In genomic region chr15:34941181-34941580, GRCh38 we compare ENCODE assay signal across 36 cellular contexts.
"Had no signal": no experiment of that assay in that cellular context is flagged by ENCODE, and none has a peak within 500 bp of the region (broad histone marks: within the 10 kb centered on the region; RNA-seq: fewer than 3 reads in every experiment).

No MANE protein-coding gene starts in this region.

- H3K9me3 Mint-ChIP-seq: activated CD4-positive, alpha-beta T cell treated with anti-CD3 and anti-CD28 coated beads, Interleukin-2, amount 10 ng/mL, durations not matched to agents 7 days and 5 days; activated naive CD4-positive, alpha-beta T cell treated with anti-CD3 and anti-CD28 coated beads, Interleukin-2, amount 10 ng/mL, durations not matched to agents 7 days and 5 days; activated naive CD4-positive, alpha-beta T cell treated with anti-CD3 and anti-CD28 coated beads, Interleukin-2, amount 50 U/mL, for 72 hours; activated naive CD8-positive, alpha-beta T cell treated with anti-CD3 and anti-CD28 coated beads, Interleukin-2, amount 10 ng/mL, durations not matched to agents 7 days and 5 days; activated T-helper 1 cell treated with anti-CD3 and anti-CD28 coated beads, Interleukin-12 subunit alpha, Interleukin-12 subunit beta, Interleukin-2, Interleukin-4 antibody, amounts not matched to agents 30 ng/mL and 10 ng/mL and 1 ng/mL, durations not matched to agents 14 hours and 24 hours and 36 hours; activated T-helper 2 cell treated with anti-CD3 and anti-CD28 coated beads, Interferon-gamma antibody, Interleukin-2, Interleukin-4, amounts not matched to agents 10 μg/mL and 5 μg/mL and 100 μg/mL, durations not matched to agents 14 hours and 24 hours and 36 hours; brain; T-helper 2 cell treated with Interferon-gamma antibody and Interleukin-4, amounts not matched to agents 5 μg/mL and 100 μg/mL, for 36 hours; WTC11 had no signal

- H3K36me3 ChIP-seq: breast epithelium had no signal

- DNase-seq: activated CD4-positive, alpha-beta T cell treated with anti-CD3 and anti-CD28 coated beads for 1 hour; activated CD4-positive, alpha-beta T cell treated with anti-CD3 and anti-CD28 coated beads for 4 hours; activated CD4-positive, alpha-beta T cell treated with anti-CD3 and anti-CD28 coated beads, Interleukin-2, amount 10 ng/mL, durations not matched to agents 7 days and 5 days; activated CD4-positive, alpha-beta T cell treated with anti-CD3 and anti-CD28 coated beads, Interleukin-2, amount 50 U/mL, for 4 hours; activated CD8-positive, alpha-beta memory T cell treated with anti-CD3 and anti-CD28 coated beads, Interleukin-2, amount 10 ng/mL, durations not matched to agents 7 days and 5 days; activated CD8-positive, alpha-beta memory T cell treated with anti-CD3 and anti-CD28 coated beads, Interleukin-2, amount 50 U/mL, for 4 hours; activated CD8-positive, alpha-beta T cell treated with anti-CD3 and anti-CD28 coated beads, Interleukin-2, amount 10 ng/mL, durations not matched to agents 7 days and 5 days; activated gamma-delta T cell; activated naive CD4-positive, alpha-beta T cell; activated naive CD4-positive, alpha-beta T cell treated with anti-CD3 and anti-CD28 coated beads, Interleukin-2, amount 10 ng/mL, durations not matched to agents 7 days and 5 days; activated naive CD8-positive, alpha-beta T cell treated with anti-CD3 and anti-CD28 coated beads, Interleukin-2, amount 10 ng/mL, durations not matched to agents 7 days and 5 days; activated T-cell treated with anti-CD3 and anti-CD28 coated beads, Interleukin-2, amount 50 U/mL, for 1 hour; activated T-cell treated with anti-CD3 and anti-CD28 coated beads, Interleukin-2, amount 50 U/mL, for 48 hours; central memory CD4-positive, alpha-beta T cell; cerebellar nuclear complex; colonic mucosa; effector CD8-positive, alpha-beta T cell; esophagus squamous epithelium; foreskin melanocyte; head of caudate nucleus; T-helper 1 cell; T-helper 17 cell; T1000 had no signal

- H3K27ac Mint-ChIP-seq: activated CD4-positive, alpha-beta T cell treated with anti-CD3 and anti-CD28 coated beads, Interleukin-2, amount 10 ng/mL, durations not matched to agents 7 days and 5 days; activated CD8-positive, alpha-beta memory T cell treated with anti-CD3 and anti-CD28 coated beads, Interleukin-2, amount 10 ng/mL, durations not matched to agents 7 days and 5 days; activated CD8-positive, alpha-beta T cell treated with anti-CD3 and anti-CD28 coated beads, Interleukin-2, amount 10 ng/mL, durations not matched to agents 7 days and 5 days; activated naive CD4-positive, alpha-beta T cell treated with anti-CD3 and anti-CD28 coated beads, Interleukin-2, amount 10 ng/mL, durations not matched to agents 7 days and 5 days; activated naive CD4-positive, alpha-beta T cell treated with anti-CD3 and anti-CD28 coated beads, Interleukin-2, amount 50 U/mL, for 72 hours; activated naive CD8-positive, alpha-beta T cell treated with anti-CD3 and anti-CD28 coated beads, Interleukin-2, amount 10 ng/mL, durations not matched to agents 7 days and 5 days; activated T-helper 1 cell treated with anti-CD3 and anti-CD28 coated beads, Interleukin-12 subunit alpha, Interleukin-12 subunit beta, Interleukin-2, Interleukin-4 antibody, amounts not matched to agents 30 ng/mL and 10 ng/mL and 1 ng/mL, durations not matched to agents 14 hours and 24 hours and 36 hours; activated T-helper 2 cell treated with anti-CD3 and anti-CD28 coated beads, Interferon-gamma antibody, Interleukin-2, Interleukin-4, amounts not matched to agents 10 μg/mL and 5 μg/mL and 100 μg/mL, durations not matched to agents 14 hours and 24 hours and 36 hours; brain; T-helper 17 cell; T-helper 2 cell treated with Interferon-gamma antibody and Interleukin-4, amounts not matched to agents 5 μg/mL and 100 μg/mL, for 36 hours; WTC11 had no signal

- FAIRE-seq: endometrium, endothelial cell of umbilical vein had no signal

- H3K4me3 Mint-ChIP-seq: activated CD4-positive, alpha-beta T cell treated with anti-CD3 and anti-CD28 coated beads, Interleukin-2, amount 10 ng/mL, durations not matched to agents 7 days and 5 days; activated CD8-positive, alpha-beta memory T cell treated with anti-CD3 and anti-CD28 coated beads, Interleukin-2, amount 10 ng/mL, durations not matched to agents 7 days and 5 days; activated CD8-positive, alpha-beta T cell treated with anti-CD3 and anti-CD28 coated beads, Interleukin-2, amount 10 ng/mL, durations not matched to agents 7 days and 5 days; activated naive CD4-positive, alpha-beta T cell treated with anti-CD3 and anti-CD28 coated beads, Interleukin-2, amount 10 ng/mL, durations not matched to agents 7 days and 5 days; activated naive CD8-positive, alpha-beta T cell treated with anti-CD3 and anti-CD28 coated beads, Interleukin-2, amount 10 ng/mL, durations not matched to agents 7 days and 5 days; activated T-helper 1 cell treated with anti-CD3 and anti-CD28 coated beads, Interleukin-12 subunit alpha, Interleukin-12 subunit beta, Interleukin-2, Interleukin-4 antibody, amounts not matched to agents 30 ng/mL and 10 ng/mL and 1 ng/mL, durations not matched to agents 14 hours and 24 hours and 36 hours; brain; T-helper 17 cell; T-helper 2 cell treated with Interferon-gamma antibody and Interleukin-4, amounts not matched to agents 5 μg/mL and 100 μg/mL, for 36 hours; WTC11 had no signal

- H3K36me3 Mint-ChIP-seq: activated naive CD4-positive, alpha-beta T cell treated with anti-CD3 and anti-CD28 coated beads, Interleukin-2, amount 50 U/mL, for 72 hours had no signal

- ATAC-seq: activated CD8-positive, alpha-beta memory T cell treated with anti-CD3 and anti-CD28 coated beads, Interleukin-2, amount 10 ng/mL, durations not matched to agents 7 days and 5 days; activated CD8-positive, alpha-beta T cell treated with anti-CD3 and anti-CD28 coated beads, Interleukin-2, amount 10 ng/mL, durations not matched to agents 7 days and 5 days; activated naive CD4-positive, alpha-beta T cell treated with anti-CD3 and anti-CD28 coated beads, Interleukin-2, amount 50 U/mL, for 72 hours; T-helper 17 cell; WTC11 had no signal

- H3K9me3 ChIP-seq: ascending aorta, breast epithelium, colonic mucosa, esophagus squamous epithelium had no signal

- H3K27me3 Mint-ChIP-seq: activated CD4-positive, alpha-beta T cell treated with anti-CD3 and anti-CD28 coated beads, Interleukin-2, amount 10 ng/mL, durations not matched to agents 7 days and 5 days; activated CD8-positive, alpha-beta memory T cell treated with anti-CD3 and anti-CD28 coated beads, Interleukin-2, amount 10 ng/mL, durations not matched to agents 7 days and 5 days; activated naive CD4-positive, alpha-beta T cell treated with anti-CD3 and anti-CD28 coated beads, Interleukin-2, amount 10 ng/mL, durations not matched to agents 7 days and 5 days; activated naive CD8-positive, alpha-beta T cell treated with anti-CD3 and anti-CD28 coated beads, Interleukin-2, amount 10 ng/mL, durations not matched to agents 7 days and 5 days; brain; T-helper 17 cell had no signal

- H3K27ac ChIP-seq: ascending aorta, breast epithelium, cardiac muscle cell, colonic mucosa, epithelial cell of prostate, esophagus squamous epithelium, VCaP had no signal

- H3K4me1 ChIP-seq: ascending aorta, breast epithelium, colonic mucosa, esophagus squamous epithelium had no signal

- H3K27me3 ChIP-seq: ascending aorta, breast epithelium, cardiac muscle cell, colonic mucosa, esophagus squamous epithelium had no signal

- H3K4me3 ChIP-seq: ascending aorta, breast epithelium, cardiac muscle cell, colonic mucosa, esophagus squamous epithelium had no signal

- H3K4me1 Mint-ChIP-seq: activated CD8-positive, alpha-beta memory T cell treated with anti-CD3 and anti-CD28 coated beads, Interleukin-2, amount 10 ng/mL, durations not matched to agents 7 days and 5 days; activated naive CD4-positive, alpha-beta T cell treated with anti-CD3 and anti-CD28 coated beads, Interleukin-2, amount 10 ng/mL, durations not matched to agents 7 days and 5 days; activated naive CD8-positive, alpha-beta T cell treated with anti-CD3 and anti-CD28 coated beads, Interleukin-2, amount 10 ng/mL, durations not matched to agents 7 days and 5 days; brain; WTC11 had no signal
